14 cellular contexts compared by ENCODE assay signal in genomic region chr2:187986392-187987105, GRCh38.
DNase-seq lines count a peak whose midpoint lies in the region; ATAC-seq and TF ChIP-seq lines count a peak whose summit lies in the region.
"Had no signal": no experiment of that assay in that cellular context is flagged by ENCODE, and none has a peak within 500 bp of the region (broad histone marks: within the 10 kb centered on the region; RNA-seq: fewer than 3 reads in every experiment).

No MANE protein-coding gene starts in this region.

- H3K4me1 ChIP-seq in neural progenitor cell, result peaks cover 18% of the 10 kb centered on the region

- H3K4me1 Mint-ChIP-seq in neural progenitor cell, result peaks cover 2% of the 10 kb centered on the region
- H3K4me1 Mint-ChIP-seq: neural crest cell had no signal

- in situ Hi-C loops in astrocyte of the spinal cord (cut with HindIII; ENCODE audit: low sequenced_read_pairs), result no loop called here

- DNase-seq in LNCaP clone FGC (ENCODE audit: low read depth) (peak; percentile 98), astrocyte of the spinal cord (ENCODE audit: low read depth, low spot score) (peak; percentile 32), neural progenitor cell (ENCODE audit: low spot score) (no peak), OCI-M1 (lab: John Stamatoyannopoulos, UW) (no peak), NK-92 (lab: John Stamatoyannopoulos, UW; ENCODE audit: unreplicated experiment) (no peak), HuH-7 (ENCODE audit: low spot score) (no peak), NCI-H2227 (lab: John Stamatoyannopoulos, UW; ENCODE audit: unreplicated experiment) (no peak)
- DNase-seq: activated T-cell treated with anti-CD3 and anti-CD28 coated beads, Interleukin-2, amount 50 U/mL, for 4 hours; NCI-H2029 treated with DMSO at 0.1 percent for 48 hours; Right ventricle myocardium superior had no signal

- H3K27ac ChIP-seq in neural progenitor cell, result no peak overlapping the region
- H3K27ac ChIP-seq: esophagus muscularis mucosa had no signal

- H3K9ac ChIP-seq in neural progenitor cell, result no peak overlapping the region

- peak; percentile 25 for ATAC-seq in GM18867 (IDR thresholded peaks at IDR 0.05; ENCODE audit: unreplicated experiment)
- ATAC-seq: activated T-cell treated with anti-CD3 and anti-CD28 coated beads, Interleukin-2, amount 50 U/mL, for 4 hours; stimulated activated memory B cell treated with anti-CD40 and anti-IgM and Interleukin-4, amounts not matched to agents 10 μg/mL and 1 μg/mL and 100 μg/mL, for 72 hours had no signal

- no peaks in the 10 kb centered on the region for H3K36me3 Mint-ChIP-seq in neural progenitor cell
- H3K36me3 Mint-ChIP-seq: stimulated activated memory B cell treated with anti-CD40 and anti-IgM and Interleukin-4, amounts not matched to agents 10 μg/mL and 1 μg/mL and 100 μg/mL, for 72 hours had no signal

- no peak overlapping the region for H3K4me2 ChIP-seq in neural progenitor cell

- H3K9me3 ChIP-seq in neural progenitor cell (ENCODE audit: low read depth), result no peaks in the 10 kb centered on the region
- H3K9me3 ChIP-seq: esophagus muscularis mucosa had no signal

- peaks cover 2% of the 10 kb centered on the region for H3K27me3 Mint-ChIP-seq in neural progenitor cell (ENCODE audit: insufficient read depth, low read depth)
- H3K27me3 Mint-ChIP-seq: stimulated activated memory B cell treated with anti-CD40 and anti-IgM and Interleukin-4, amounts not matched to agents 10 μg/mL and 1 μg/mL and 100 μg/mL, for 72 hours had no signal

- no peak overlapping the region for H3K4me3 Mint-ChIP-seq in neural progenitor cell
- H3K4me3 Mint-ChIP-seq: activated T-cell treated with anti-CD3 and anti-CD28 coated beads, Interleukin-2, amount 50 U/mL, for 4 hours; neural crest cell; stimulated activated memory B cell treated with anti-CD40 and anti-IgM and Interleukin-4, amounts not matched to agents 10 μg/mL and 1 μg/mL and 100 μg/mL, for 72 hours had no signal

- H3K27me3 ChIP-seq in neural progenitor cell, result no peaks in the 10 kb centered on the region
- H3K27me3 ChIP-seq: esophagus muscularis mucosa had no signal

- H3K9me3 Mint-ChIP-seq in neural progenitor cell, result no peaks in the 10 kb centered on the region
- H3K9me3 Mint-ChIP-seq: neural crest cell; stimulated activated memory B cell treated with anti-CD40 and anti-IgM and Interleukin-4, amounts not matched to agents 10 μg/mL and 1 μg/mL and 100 μg/mL, for 72 hours had no signal

- no peaks in the 10 kb centered on the region for H3F3A ChIP-seq in neural progenitor cell (ENCODE audit: low read depth)

- TF ChIP-seq CTCF in LNCaP clone FGC (IDR thresholded peaks at IDR 0.05; ENCODE audit: control insufficient read depth, extremely low read depth, insufficient read depth) (no peak), astrocyte of the spinal cord (IDR thresholded peaks at IDR 0.05; ENCODE audit: low read depth, low read length) (no peak), neural progenitor cell (IDR thresholded peaks at IDR 0.05) (no peak)

- H3K27ac Mint-ChIP-seq in neural progenitor cell, result no peak overlapping the region
- H3K27ac Mint-ChIP-seq: stimulated activated memory B cell treated with anti-CD40 and anti-IgM and Interleukin-4, amounts not matched to agents 10 μg/mL and 1 μg/mL and 100 μg/mL, for 72 hours had no signal

- H4K20me1 ChIP-seq in neural progenitor cell (ENCODE audit: low read depth), result no peaks in the 10 kb centered on the region

- no peaks in the 10 kb centered on the region for H3K36me3 ChIP-seq in neural progenitor cell
- H3K36me3 ChIP-seq: esophagus muscularis mucosa had no signal

- no peaks in the 10 kb centered on the region for H3K79me2 ChIP-seq in neural progenitor cell (ENCODE audit: low read depth)

- peak overlapping the region; percentile 74 for H2AFZ ChIP-seq in neural progenitor cell (replicated peaks)

- H3K4me3 ChIP-seq in LNCaP clone FGC (ENCODE audit: low read depth, low read length) (no peak overlapping the region), astrocyte of the spinal cord (ENCODE audit: low read depth, low read length) (no peak overlapping the region), neural progenitor cell (no peak overlapping the region)
- H3K4me3 ChIP-seq: esophagus muscularis mucosa had no signal

Comparison
In these comparisons a context has a peak if more than half of its experiments do, and no peak if none do; other contexts are left out.
1. DNase-seq: peak in LNCaP clone FGC (single experiment) and astrocyte of the spinal cord (single experiment); none in neural progenitor cell (single experiment), OCI-M1 (single experiment), NK-92 (single experiment), HuH-7 (single experiment) and NCI-H2227 (single experiment).